ENCODE assay signal across 8 cellular contexts in the genomic region with DNA sequence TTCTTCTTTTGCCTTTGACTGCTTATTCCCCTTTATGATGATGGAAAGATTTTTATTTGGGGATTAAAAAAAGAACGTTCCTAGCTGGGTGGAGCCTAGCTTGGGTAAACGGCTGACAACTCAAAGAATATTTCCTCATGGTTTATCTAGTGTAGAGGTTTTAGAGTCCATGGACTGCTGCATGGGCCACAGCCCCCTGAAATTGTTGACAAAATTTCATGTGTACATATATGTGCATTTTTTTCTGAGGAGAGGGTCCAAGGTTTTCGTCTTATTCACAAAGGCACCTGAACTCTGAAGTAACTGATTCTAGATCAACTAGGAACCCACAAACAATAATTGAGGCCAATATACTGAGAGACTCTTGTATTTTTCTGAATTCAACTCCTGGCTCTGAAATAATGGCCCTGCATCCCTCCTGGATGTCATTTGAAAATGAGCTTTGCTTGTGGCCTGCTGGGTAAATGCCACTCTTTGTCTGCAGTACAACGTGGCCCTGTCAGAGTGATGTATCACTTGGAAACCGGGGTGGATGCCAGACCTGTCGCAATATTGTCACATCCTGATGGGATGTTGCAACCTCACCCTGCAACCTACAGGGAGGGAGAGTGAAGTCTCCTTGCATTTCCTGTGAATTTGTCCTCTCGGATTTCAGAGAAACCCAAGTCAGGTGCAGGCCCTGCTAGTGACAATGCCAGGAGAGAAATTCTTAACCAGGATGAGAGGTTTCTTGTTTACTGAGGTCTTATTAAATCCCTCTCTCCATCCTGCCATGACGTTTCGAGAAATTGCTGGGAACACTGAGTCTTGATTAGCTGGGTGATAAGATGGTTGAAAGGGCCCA. TPM values are rescaled to one million over a fixed set of nuclear protein-coding genes. Genes with fewer than 3 reads are reported as not detected.
A peak's percentile ranks its signal among the peaks of the same experiment; 100 is the strongest.
DNase-seq lines count a peak whose midpoint lies in the region; ATAC-seq and TF ChIP-seq lines count a peak whose summit lies in the region.

No MANE protein-coding gene starts in this region.

- H3K27ac ChIP-seq in colonic mucosa = peak overlapping the region; percentile 7
- no peak overlapping the region for H3K27ac ChIP-seq in ascending aorta

- H3K4me1 ChIP-seq in colonic mucosa = no peaks in the 10 kb centered on the region
- H3K4me1 ChIP-seq in mucosa of stomach (ENCODE audit: control insufficient read depth, insufficient read depth, low read length) = peaks cover 61% of the 10 kb centered on the region
- H3K4me1 ChIP-seq in ascending aorta = no peaks in the 10 kb centered on the region

- TF ChIP-seq CTCF in colonic mucosa (IDR thresholded peaks at IDR 0.05) = no peak
- TF ChIP-seq CTCF in ascending aorta (IDR thresholded peaks at IDR 0.05) = no peak

- intact Hi-C loops in colonic mucosa (cut with DNase I) = no loop called here
- intact Hi-C loops in ascending aorta (cut with DNase I) = no loop called here

- H3K9me3 ChIP-seq in colonic mucosa = no peaks in the 10 kb centered on the region
- no peaks in the 10 kb centered on the region for H3K9me3 ChIP-seq in mucosa of stomach (ENCODE audit: control insufficient read depth, low read length)
- H3K9me3 ChIP-seq in ascending aorta = no peaks in the 10 kb centered on the region

- H3K36me3 ChIP-seq in colonic mucosa (no peaks in the 10 kb centered on the region), mucosa of stomach (ENCODE audit: control insufficient read depth, insufficient read depth, low read length) (peaks cover 4% of the 10 kb centered on the region), ascending aorta (no peaks in the 10 kb centered on the region)

- peak overlapping the region in 1 of 2 donors; percentile 1 for H3K9ac ChIP-seq in colonic mucosa (ENCODE audit: low read depth in 2 of 2, low read length in 2 of 2)
- H3K9ac ChIP-seq in mucosa of stomach (ENCODE audit: low read length) = peak overlapping the region; percentile 26

- H3K27me3 ChIP-seq in colonic mucosa = no peaks in the 10 kb centered on the region
- H3K27me3 ChIP-seq in mucosa of stomach (ENCODE audit: control insufficient read depth, insufficient read depth, low read length) = no peaks in the 10 kb centered on the region
- H3K27me3 ChIP-seq in ascending aorta = no peaks in the 10 kb centered on the region

- DNase-seq in COLO668 (lab: John Stamatoyannopoulos, UW; ENCODE audit: unreplicated experiment) (peak; percentile 39), NCI-H2081 (lab: John Stamatoyannopoulos, UW) (peak; percentile 55 to 77), colonic mucosa (no peak), ascending aorta (ENCODE audit: low spot score in 2 of 2) (no peak)

- no peak for ATAC-seq in GM21526 (IDR thresholded peaks at IDR 0.05; ENCODE audit: low FRiP score, unreplicated experiment)
- ATAC-seq in HG03354 (IDR thresholded peaks at IDR 0.05; ENCODE audit: poor library complexity, severe bottlenecking, unreplicated experiment) = no peak
- no peak for ATAC-seq in HG03097 (IDR thresholded peaks at IDR 0.05; ENCODE audit: low FRiP score, unreplicated experiment)

- H3K4me3 ChIP-seq in colonic mucosa (no peak overlapping the region), mucosa of stomach (ENCODE audit: low read length) (no peak overlapping the region), ascending aorta (no peak overlapping the region)

RNA-seq across cellular contexts. Expression of gene EHF, which starts 33.8 kb away (rescaled TPM):
- total RNA-seq in colonic mucosa (100 to 1,000 TPM; 289 to 316 TPM), ascending aorta (not detected)

Comparison
In these comparisons a context has a peak if more than half of its experiments do, and no peak if none do; other contexts are left out.
1. DNase-seq: peak in COLO668 (single experiment) and NCI-H2081 (2 of 2); none in colonic mucosa (single experiment) and ascending aorta (0 of 2).
2. RNA of gene EHF, which starts 33.8 kb away (total RNA-seq): 289 to 316 TPM in colonic mucosa; not detected in ascending aorta (single experiment); every median in the first group is over 100 times any median in the second.